ENCODE assay signal across 8 cellular contexts in the genomic region with DNA sequence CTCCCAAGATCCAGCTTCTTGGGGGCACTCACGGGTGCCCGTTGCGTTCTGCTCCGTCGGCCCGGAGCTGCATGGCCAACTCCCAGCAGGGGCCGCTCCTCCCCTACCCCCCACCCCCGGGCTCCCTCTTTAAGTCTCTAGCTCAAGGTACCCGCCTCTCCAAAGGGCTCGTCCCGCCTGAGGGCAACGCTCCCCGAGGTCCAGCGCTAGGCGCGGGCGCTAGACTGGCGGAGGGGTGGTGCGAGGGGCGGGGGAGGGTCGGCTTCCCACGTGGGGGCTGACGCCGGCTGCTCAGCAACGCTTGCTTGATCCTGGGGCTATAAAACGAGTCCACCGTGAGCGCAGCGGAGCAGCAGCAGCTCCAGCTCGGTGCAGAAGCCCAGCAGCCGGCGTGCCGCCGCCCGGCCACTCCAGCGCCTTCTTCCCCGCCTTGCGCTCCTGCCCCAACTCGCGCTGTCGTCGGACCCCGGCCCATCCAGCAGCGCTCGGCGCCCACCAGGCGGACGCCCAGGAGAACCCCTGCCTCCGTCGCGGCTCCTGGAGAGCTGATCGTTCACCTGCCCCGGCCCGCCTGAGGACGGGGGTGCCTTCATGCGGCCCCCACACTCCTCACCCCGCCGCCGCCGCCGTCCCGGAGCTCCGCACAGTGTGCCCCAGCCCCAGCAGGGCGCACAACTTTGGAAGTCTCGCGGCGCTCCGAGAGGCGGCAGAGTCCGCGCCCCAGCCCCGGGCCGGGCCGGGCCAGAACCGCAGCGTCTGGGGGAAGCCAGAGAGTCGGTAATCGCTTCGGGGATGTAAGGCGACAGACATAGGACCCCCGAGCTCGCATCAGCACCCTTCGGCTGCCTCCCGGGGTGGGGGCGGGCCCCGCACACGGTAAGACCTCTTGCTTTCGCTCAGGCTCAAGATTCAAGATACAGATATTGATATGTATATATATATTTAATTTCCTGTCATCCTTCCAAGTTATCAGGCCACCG. TPM values are rescaled to one million over a fixed set of nuclear protein-coding genes. Genes with fewer than 3 reads are reported as not detected.
DNase-seq lines count a peak whose midpoint lies in the region; ATAC-seq, FAIRE-seq and TF ChIP-seq lines count a peak whose summit lies in the region.

A gene (plus strand): TSS at position 348 of the 980 bp plus-strand sequence. CDS start 968 bp downstream, outside the sequence.

- H3K9me3 Mint-ChIP-seq in neural crest cell = no peaks in the 10 kb centered on the region

- H3K4me2 ChIP-seq in OCI-LY7 (ENCODE audit: low read length) = no peak within 1 kb of the TSS

- no peak for TF ChIP-seq CTCF in foreskin keratinocyte (conservative IDR thresholded peaks at IDR 0.05)
- no peak for TF ChIP-seq CTCF in neural crest cell (conservative IDR thresholded peaks at IDR 0.05)
- TF ChIP-seq CTCF in OCI-LY7 (conservative IDR thresholded peaks at IDR 0.05; ENCODE audit: low read length) = no peak

- H3K4me3 Mint-ChIP-seq in neural crest cell = peak within 1 kb of the TSS; percentile 80

- H3K27me3 Mint-ChIP-seq in neural crest cell (ENCODE audit: low read depth) = peaks cover 88% of the 10 kb centered on the region

- POLR2A ChIA-PET in OCI-LY7 (lab: Charles Lee) = no interaction called here

- no peaks in the 10 kb centered on the region for H3K4me1 Mint-ChIP-seq in neural crest cell

- H3K27me3 ChIP-seq in foreskin keratinocyte = peaks cover 81% of the 10 kb centered on the region

- no peak for FAIRE-seq in GM12892 (lab: Jason Lieb, UNC)

- no peaks in the 10 kb centered on the region for H3K79me2 ChIP-seq in OCI-LY7 (ENCODE audit: insufficient read depth, low read depth, low read length)

- H3K27ac ChIP-seq in foreskin keratinocyte = no peak within 1 kb of the TSS
- no peak within 1 kb of the TSS for H3K27ac ChIP-seq in OCI-LY7 (ENCODE audit: low read depth, low read length, poor library complexity, severe bottlenecking)

- no TSS peak for BruUV-seq in OCI-LY7 (replicated peaks; lab: Mats Ljungman, UMichigan)

- H3K4me1 ChIP-seq in foreskin keratinocyte = no peaks in the 10 kb centered on the region
- no peaks in the 10 kb centered on the region for H3K4me1 ChIP-seq in OCI-LY7 (ENCODE audit: insufficient read depth, low read length, poor library complexity, severe bottlenecking)

- no peaks in the 10 kb centered on the region for H3K9me2 ChIP-seq in OCI-LY7 (ENCODE audit: insufficient read depth, low read length)

- intact Hi-C loops in OCI-LY7 (cut with micrococcal nuclease; ENCODE audit: unreplicated experiment) = no loop called here

- CTCF ChIA-PET in OCI-LY7 (lab: Charles Lee; ENCODE audit: unreplicated experiment) = no interaction called here

- H3K27ac Mint-ChIP-seq in neural crest cell (ENCODE audit: unreplicated experiment) = no peak within 1 kb of the TSS

- DNase-seq in CD1c-positive myeloid dendritic cell (ENCODE audit: extremely low spot score) (peak; percentile 32), NCI-H2107 treated with DMSO at 0.1 percent for 48 hours (lab: John Stamatoyannopoulos, UW; ENCODE audit: unreplicated experiment) (peak; percentile 65), foreskin keratinocyte (peak; percentile 5 to 29), neural crest cell (ENCODE audit: low read depth, low spot score) (peak; percentile 41), OCI-LY7 (ENCODE audit: low spot score) (no peak), GM12892 (ENCODE audit: insufficient read length) (no peak)
- DNase-seq in activated T-cell treated with anti-CD3 and anti-CD28 coated beads, Interleukin-2, amount 50 U/mL, for 48 hours = peak; percentile 62 to 63

- no peaks in the 10 kb centered on the region for H4K20me1 ChIP-seq in OCI-LY7 (ENCODE audit: insufficient read depth, low read length)

- H3K4me3 ChIP-seq in OCI-LY7 (ENCODE audit: low read depth, low read length, poor library complexity, severe bottlenecking) = no peak within 1 kb of the TSS

- no peak for TF ChIP-seq POLR2A in GM12892 (IDR thresholded peaks at IDR 0.05; ENCODE audit: low read depth, low read length)

- H3K9me3 ChIP-seq in OCI-LY7 (ENCODE audit: low read length) = no peaks in the 10 kb centered on the region

- H3K36me3 Mint-ChIP-seq in neural crest cell (ENCODE audit: low read depth) = no peaks in the 10 kb centered on the region

- no peak within 1 kb of the TSS for H2AFZ ChIP-seq in OCI-LY7 (ENCODE audit: low read length)

- ATAC-seq in GM21528 (IDR thresholded peaks at IDR 0.05; ENCODE audit: low FRiP score, unreplicated experiment) (peak; percentile 33), foreskin keratinocyte (peak; percentile 41)

- no peaks in the 10 kb centered on the region for H3K36me3 ChIP-seq in OCI-LY7 (ENCODE audit: insufficient read depth, low read length)

RNA-seq across cellular contexts. Expression of the gene that starts here (rescaled TPM):
- total RNA-seq in foreskin keratinocyte (not detected in 2 replicates), neural crest cell (0.07 and 0.14 TPM in 2 replicates), OCI-LY7 (2022) (not detected in 2 replicates)
- not detected in 2 replicates for polyA plus RNA-seq in foreskin keratinocyte
- total RNA-seq in OCI-LY7 (2014; rRNA removed; shearing (Covaris generic)) = 0.06 TPM in 1 of 2 replicates, not detected in the other
- not detected for polyA plus RNA-seq in GM12892 (2012; ENCODE audit: missing spikeins)

Comparison
In these comparisons a context has a peak if more than half of its experiments do, and no peak if none do; other contexts are left out.
1. Peak in DNase-seq and ATAC-seq in foreskin keratinocyte; RNA of the gene not detected or under 1 TPM.
2. Peak in DNase-seq in neural crest cell; RNA of the gene not detected or under 1 TPM.
3. DNase-seq: peak in CD1c-positive myeloid dendritic cell (single experiment), NCI-H2107 treated with DMSO at 0.1 percent for 48 hours (single experiment) and activated T-cell treated with anti-CD3 and anti-CD28 coated beads, Interleukin-2, amount 50 U/mL, for 48 hours (2 of 2); none in OCI-LY7 (single experiment) and GM12892 (single experiment).